In the genomic region with DNA sequence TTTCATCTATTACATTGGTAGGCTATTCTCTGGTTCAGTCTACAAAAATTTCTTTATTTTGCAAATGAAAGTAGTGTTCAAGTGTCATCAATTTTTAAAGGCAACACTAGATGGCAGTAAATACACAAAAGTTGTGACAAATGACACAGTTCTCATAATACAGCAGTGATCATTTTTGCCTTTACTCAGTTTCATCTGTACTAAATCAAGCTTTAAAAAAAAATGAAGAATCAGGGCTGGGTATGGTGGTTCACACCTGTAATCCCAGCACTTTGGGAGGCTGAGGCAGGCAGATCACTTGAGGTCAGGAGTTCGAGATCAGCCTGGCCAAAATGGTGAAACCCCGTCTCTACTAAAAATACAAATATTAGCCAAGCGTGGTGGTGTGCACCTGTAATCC, we compare ENCODE assay signal across 1 cellular context.
TF ChIP-seq lines count a peak whose summit lies in the region.

No MANE protein-coding gene starts in this region.

TF ChIP-seq in K562, 482 proteins besides CTCF, POLR2A, EP300 and RAD21 (continued from another document):
- TF ChIP-seq DEAF1 (CRISPR knock-in tag; IDR thresholded peaks at IDR 0.05) = peak; percentile 82
- TF ChIP-seq KDM1A (IDR thresholded peaks at IDR 0.05) = peak in 1 of 2 experiments; percentile 11; a peak in 1 of 4 replicates
- TF ChIP-seq POLR2H (tag; IDR thresholded peaks at IDR 0.05; ENCODE audit: low read depth) = 0 out of 2 replicates have a peak, but pooled peaks have one; percentile 26
- 0 out of 2 replicates have a peak, but pooled peaks have one; percentile 15 for TF ChIP-seq HDGF (IDR thresholded peaks at IDR 0.05)
- peak; percentile 13 for TF ChIP-seq HDAC3 (IDR thresholded peaks at IDR 0.05; ENCODE audit: borderline replicate concordance, partially characterized antibody)
